Comparison of ENCODE assay signal across 8 cellular contexts in genomic region chr3:196643201-196643749, GRCh38. TPM values are rescaled to one million over a fixed set of nuclear protein-coding genes. Genes with fewer than 3 reads are reported as not detected.
DNase-seq lines count a peak whose midpoint lies in the region; ATAC-seq and TF ChIP-seq lines count a peak whose summit lies in the region.

No MANE protein-coding gene starts in this region.

- peaks cover 15% of the 10 kb centered on the region for H3K4me1 ChIP-seq in neural progenitor cell

- H3F3A ChIP-seq in neural progenitor cell (ENCODE audit: low read depth): peaks cover 14% of the 10 kb centered on the region

- no peak overlapping the region for H3K4me3 ChIP-seq in neural progenitor cell

- no peaks in the 10 kb centered on the region for H3K36me3 ChIP-seq in neural progenitor cell

- peak; percentile 97 for DNase-seq in CD14-positive monocyte (ENCODE audit: low spot score)
- DNase-seq in memory B cell (ENCODE audit: low spot score in 2 of 2): peak; percentile 74 to 87
- no peak for DNase-seq in T1000 (lab: John Stamatoyannopoulos, UW)
- DNase-seq in type B pancreatic cell (ENCODE audit: extremely low spot score, unreplicated experiment): no peak
- no peak for DNase-seq in neural progenitor cell (ENCODE audit: low spot score)

- TF ChIP-seq CTCF in CD14-positive monocyte (IDR thresholded peaks at IDR 0.05): no peak
- no peak for TF ChIP-seq CTCF in type B pancreatic cell (conservative IDR thresholded peaks at IDR 0.05)
- TF ChIP-seq CTCF in neural progenitor cell (IDR thresholded peaks at IDR 0.05): no peak

- H3K27me3 Mint-ChIP-seq in CD14-positive monocyte (ENCODE audit: low read depth in 3 of 3) (peaks cover 0 to 1% (median 0%) of the 10 kb centered on the region in 3 donors), memory B cell (no peaks in the 10 kb centered on the region), type B pancreatic cell (peaks cover 18% of the 10 kb centered on the region), neural progenitor cell (ENCODE audit: insufficient read depth, low read depth) (peaks cover 11% of the 10 kb centered on the region)
- no peaks in the 10 kb centered on the region for H3K27me3 Mint-ChIP-seq in T-helper 1 cell treated with Interleukin-12 subunit alpha and Interleukin-12 subunit beta and Interleukin-4 antibody, amounts not matched to agents 30 μg/mL and 1 μg/mL, for 36 hours (ENCODE audit: low read depth)

- H3K27ac Mint-ChIP-seq in CD14-positive monocyte (peak overlapping the region; percentile 93 to 100 (median 99)), memory B cell (peak overlapping the region; percentile 97), type B pancreatic cell (no peak overlapping the region), neural progenitor cell (no peak overlapping the region)
- H3K27ac Mint-ChIP-seq in T-helper 1 cell treated with Interleukin-12 subunit alpha and Interleukin-12 subunit beta and Interleukin-4 antibody, amounts not matched to agents 30 μg/mL and 1 μg/mL, for 36 hours: no peak overlapping the region

- H3K9ac ChIP-seq in neural progenitor cell: no peak overlapping the region

- H3K36me3 Mint-ChIP-seq in CD14-positive monocyte: peaks cover 53 to 72% of the 10 kb centered on the region in 2 donors
- peaks cover 27% of the 10 kb centered on the region for H3K36me3 Mint-ChIP-seq in T-helper 1 cell treated with Interleukin-12 subunit alpha and Interleukin-12 subunit beta and Interleukin-4 antibody, amounts not matched to agents 30 μg/mL and 1 μg/mL, for 36 hours (ENCODE audit: low read depth)
- H3K36me3 Mint-ChIP-seq in memory B cell: peaks cover 17% of the 10 kb centered on the region
- H3K36me3 Mint-ChIP-seq in type B pancreatic cell: no peaks in the 10 kb centered on the region
- no peaks in the 10 kb centered on the region for H3K36me3 Mint-ChIP-seq in neural progenitor cell

- peaks cover 81% of the 10 kb centered on the region for H3K4me1 Mint-ChIP-seq in CD14-positive monocyte
- H3K4me1 Mint-ChIP-seq in T-helper 1 cell treated with Interleukin-12 subunit alpha and Interleukin-12 subunit beta and Interleukin-4 antibody, amounts not matched to agents 30 μg/mL and 1 μg/mL, for 36 hours (ENCODE audit: low read depth): peaks cover 61% of the 10 kb centered on the region
- H3K4me1 Mint-ChIP-seq in memory B cell: peaks cover 47% of the 10 kb centered on the region
- H3K4me1 Mint-ChIP-seq in type B pancreatic cell (ENCODE audit: unreplicated experiment): no peaks in the 10 kb centered on the region
- H3K4me1 Mint-ChIP-seq in neural progenitor cell: peaks cover 21% of the 10 kb centered on the region

- peaks cover 24% of the 10 kb centered on the region for H3K27me3 ChIP-seq in neural progenitor cell

- no peak overlapping the region for H3K4me2 ChIP-seq in neural progenitor cell

- no peaks in the 10 kb centered on the region for H4K20me1 ChIP-seq in neural progenitor cell (ENCODE audit: low read depth)

- H3K27ac ChIP-seq in neural progenitor cell: no peak overlapping the region

- no peaks in the 10 kb centered on the region for H3K79me2 ChIP-seq in neural progenitor cell (ENCODE audit: low read depth)

- H3K4me3 Mint-ChIP-seq in CD14-positive monocyte (peak overlapping the region; percentile 95 to 99), memory B cell (peak overlapping the region; percentile 96), type B pancreatic cell (no peak overlapping the region), neural progenitor cell (no peak overlapping the region)
- peak overlapping the region; percentile 36 for H3K4me3 Mint-ChIP-seq in T-helper 1 cell treated with Interleukin-12 subunit alpha and Interleukin-12 subunit beta and Interleukin-4 antibody, amounts not matched to agents 30 μg/mL and 1 μg/mL, for 36 hours

- H3K9me3 ChIP-seq in neural progenitor cell (ENCODE audit: low read depth): no peaks in the 10 kb centered on the region

- ATAC-seq in GM19023 (IDR thresholded peaks at IDR 0.05; ENCODE audit: unreplicated experiment): peak; percentile 67
- peak; percentile 65 for ATAC-seq in HG03045 (IDR thresholded peaks at IDR 0.05; ENCODE audit: unreplicated experiment)
- peak; percentile 82 for ATAC-seq in memory B cell (ENCODE audit: low read depth)

- H3K9me3 Mint-ChIP-seq in CD14-positive monocyte: peaks cover 0 to 2% (median 0%) of the 10 kb centered on the region in 7 donors
- no peaks in the 10 kb centered on the region for H3K9me3 Mint-ChIP-seq in T-helper 1 cell treated with Interleukin-12 subunit alpha and Interleukin-12 subunit beta and Interleukin-4 antibody, amounts not matched to agents 30 μg/mL and 1 μg/mL, for 36 hours
- no peaks in the 10 kb centered on the region for H3K9me3 Mint-ChIP-seq in memory B cell
- no peaks in the 10 kb centered on the region for H3K9me3 Mint-ChIP-seq in type B pancreatic cell
- no peaks in the 10 kb centered on the region for H3K9me3 Mint-ChIP-seq in neural progenitor cell

- no peak overlapping the region for H2AFZ ChIP-seq in neural progenitor cell (replicated peaks)

- intact Hi-C loops in CD14-positive monocyte (cut with micrococcal nuclease): loop anchor here in 1 of 2 donors (2.0 to 5.0 kb wide), 2 partner anchors 18 to 44 kb away; no protein-coding TSS in a partner anchor

RNA-seq across cellular contexts. Expression of gene NRROS, which starts 3.8 kb away (rescaled TPM):
- polyA plus RNA-seq in CD14-positive monocyte: 1 to 10 TPM; 5.9 to 7.5 TPM
- total RNA-seq in type B pancreatic cell (ENCODE audit: low replicate concordance): 0.50 and 0.68 TPM in 2 replicates
- 0.58 and 1.7 TPM in 2 replicates for total RNA-seq in neural progenitor cell (ENCODE audit: low replicate concordance)

Comparison
In these comparisons a context has a peak if more than half of its experiments do, and no peak if none do; other contexts are left out.
1. DNase-seq: peak in CD14-positive monocyte (single experiment) and memory B cell (2 of 2); none in T1000 (single experiment), type B pancreatic cell (single experiment) and neural progenitor cell (single experiment).
2. H3K27ac Mint-ChIP-seq: peak in CD14-positive monocyte (7 of 7) and memory B cell (single experiment); none in T-helper 1 cell treated with Interleukin-12 subunit alpha and Interleukin-12 subunit beta and Interleukin-4 antibody, amounts not matched to agents 30 μg/mL and 1 μg/mL, for 36 hours (single experiment), type B pancreatic cell (single experiment) and neural progenitor cell (single experiment).
3. H3K4me3 Mint-ChIP-seq: peak in CD14-positive monocyte (2 of 2), T-helper 1 cell treated with Interleukin-12 subunit alpha and Interleukin-12 subunit beta and Interleukin-4 antibody, amounts not matched to agents 30 μg/mL and 1 μg/mL, for 36 hours (single experiment) and memory B cell (single experiment); none in type B pancreatic cell (single experiment) and neural progenitor cell (single experiment).
4. Peak in every context shown above with its lines, with median percentiles within 50 percentile points of each other: ATAC-seq.